ENCODE assay signal across 17 cellular contexts in the genomic region with DNA sequence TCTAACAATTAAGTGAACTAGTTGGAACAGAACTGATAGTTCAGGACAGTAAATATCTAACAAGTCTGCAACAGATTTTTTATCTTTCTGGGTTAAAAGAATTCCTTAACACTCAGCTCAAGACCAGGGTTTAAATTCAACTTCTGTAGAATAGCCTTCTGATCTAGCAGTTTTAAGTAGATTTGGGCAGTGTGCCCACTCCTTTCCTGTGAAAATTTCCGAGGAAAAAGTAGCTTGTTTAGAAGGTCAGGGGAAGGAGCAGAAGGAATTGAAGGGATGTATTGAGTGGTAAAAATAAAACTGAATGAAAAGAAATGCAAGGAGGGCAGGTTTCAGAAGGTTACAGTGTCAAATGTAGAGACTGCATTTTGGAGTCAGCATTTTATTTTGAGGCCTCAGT.
"Had no signal": no experiment of that assay in that cellular context is flagged by ENCODE, and none has a peak within 500 bp of the region (broad histone marks: within the 10 kb centered on the region; RNA-seq: fewer than 3 reads in every experiment).

No MANE protein-coding gene starts in this region.

- H3K4me1 ChIP-seq: breast epithelium, psoas muscle, sigmoid colon, suprapubic skin, upper lobe of right lung had no signal

- H3K27ac Mint-ChIP-seq: activated CD4-positive, alpha-beta T cell treated with anti-CD3 and anti-CD28 coated beads, Interleukin-2, amount 10 ng/mL, durations not matched to agents 7 days and 5 days; activated T-helper 17 cell treated with anti-CD3 and anti-CD28 coated beads, Interleukin-2, amount 50 U/mL, for 72 hours; natural killer cell; T-helper 1 cell treated with Interleukin-12 subunit alpha and Interleukin-12 subunit beta and Interleukin-4 antibody, amounts not matched to agents 30 μg/mL and 1 μg/mL, for 36 hours had no signal

- H3K36me3 ChIP-seq: breast epithelium, sigmoid colon, suprapubic skin, upper lobe of right lung had no signal

- H3K4me3 Mint-ChIP-seq: activated CD4-positive, alpha-beta T cell treated with anti-CD3 and anti-CD28 coated beads, Interleukin-2, amount 10 ng/mL, durations not matched to agents 7 days and 5 days; activated T-helper 17 cell treated with anti-CD3 and anti-CD28 coated beads, Interleukin-2, amount 50 U/mL, for 72 hours; natural killer cell; T-helper 1 cell treated with Interleukin-12 subunit alpha and Interleukin-12 subunit beta and Interleukin-4 antibody, amounts not matched to agents 30 μg/mL and 1 μg/mL, for 36 hours had no signal

- H3K36me3 Mint-ChIP-seq: natural killer cell had no signal

- H3K4me1 Mint-ChIP-seq: activated CD4-positive, alpha-beta T cell treated with anti-CD3 and anti-CD28 coated beads, Interleukin-2, amount 10 ng/mL, durations not matched to agents 7 days and 5 days; natural killer cell had no signal

- H3K9me3 Mint-ChIP-seq: activated CD4-positive, alpha-beta T cell treated with anti-CD3 and anti-CD28 coated beads, Interleukin-2, amount 10 ng/mL, durations not matched to agents 7 days and 5 days; activated T-helper 17 cell treated with anti-CD3 and anti-CD28 coated beads, Interleukin-2, amount 50 U/mL, for 72 hours; natural killer cell; T-helper 1 cell treated with Interleukin-12 subunit alpha and Interleukin-12 subunit beta and Interleukin-4 antibody, amounts not matched to agents 30 μg/mL and 1 μg/mL, for 36 hours had no signal

- DNase-seq: activated CD4-positive, alpha-beta T cell treated with anti-CD3 and anti-CD28 coated beads, Interleukin-2, amount 10 ng/mL, durations not matched to agents 7 days and 5 days; activated naive CD4-positive, alpha-beta T cell treated with anti-CD3 and anti-CD28 coated beads, Interleukin-2, amount 50 U/mL, for 16 hours; activated T-cell treated with anti-CD3 and anti-CD28 coated beads for 4 hours; amniotic stem cell; hippocampal formation; mammary epithelial cell; natural killer cell; occipital lobe; psoas muscle; sigmoid colon; stimulated activated CD4-positive, alpha-beta T cell treated with anti-CD3 and anti-CD28 coated beads, Interleukin-12 subunit alpha, Interleukin-12 subunit beta, amount 100 ng/mL, for 4 hours; stimulated activated naive CD4-positive, alpha-beta T cell treated with Interleukin-2 at 50 U/mL for 16 hours; upper lobe of right lung had no signal

- H3K4me3 ChIP-seq: breast epithelium, psoas muscle, sigmoid colon, suprapubic skin, upper lobe of right lung had no signal

- H3K27me3 ChIP-seq: breast epithelium, sigmoid colon, suprapubic skin, upper lobe of right lung had no signal

- H3K9me3 ChIP-seq: breast epithelium, psoas muscle, sigmoid colon, suprapubic skin, upper lobe of right lung had no signal

- H3K27me3 Mint-ChIP-seq: activated T-helper 17 cell treated with anti-CD3 and anti-CD28 coated beads, Interleukin-2, amount 50 U/mL, for 72 hours had no signal

- H3K27ac ChIP-seq: psoas muscle, sigmoid colon, suprapubic skin, upper lobe of right lung had no signal

- ATAC-seq: activated T-helper 17 cell treated with anti-CD3 and anti-CD28 coated beads, Interleukin-2, amount 50 U/mL, for 72 hours; natural killer cell; psoas muscle; upper lobe of right lung had no signal
